In genomic region chr15:95247068-95247984, GRCh38 we compare ENCODE assay signal across 14 cellular contexts.
A peak's percentile ranks its signal among the peaks of the same experiment; 100 is the strongest.
DNase-seq lines count a peak whose midpoint lies in the region; ATAC-seq, FAIRE-seq and TF ChIP-seq lines count a peak whose summit lies in the region.
"Had no signal": no experiment of that assay in that cellular context is flagged by ENCODE, and none has a peak within 500 bp of the region (broad histone marks: within the 10 kb centered on the region; RNA-seq: fewer than 3 reads in every experiment).

No MANE protein-coding gene starts in this region.

- H3K27me3 Mint-ChIP-seq in activated CD4-positive, alpha-beta memory T cell treated with anti-CD3 and anti-CD28 coated beads for 36 hours: peaks cover 3% of the 10 kb centered on the region

- H3K4me3 ChIP-seq in AG04449 (ENCODE audit: low read depth, low read length) (no peak overlapping the region), K562 (no peak overlapping the region), left lung (no peak overlapping the region), kidney (ENCODE audit: low read length in 2 of 2) (no peak overlapping the region)
- H3K4me3 ChIP-seq: uterus had no signal

- H3K4me1 ChIP-seq in K562 (replicated peaks in 1 of 2; ENCODE audit: control insufficient read depth in 2 of 2, insufficient read depth in 2 of 2, low read length in 2 of 2) (no peaks in the 10 kb centered on the region; a peak in 2 of 5 replicates), left lung (peaks cover 0 to 5% of the 10 kb centered on the region in 2 donors), kidney (ENCODE audit: control insufficient read depth in 1 of 2, insufficient read depth in 1 of 2, low read depth in 1 of 2, low read length in 2 of 2) (no peaks in the 10 kb centered on the region)
- H3K4me1 ChIP-seq: uterus had no signal

- 8% methylated on average over 12 of the region's 12 CpGs for WGBS in K562 (ENCODE audit: insufficient coverage, low coverage, missing lambda C conversion rate)

- TF ChIP-seq CTCF in AG04449 (IDR thresholded peaks at IDR 0.05; ENCODE audit: insufficient read depth, low read length, missing control alignments) (no peak), K562 (IDR thresholded peaks at IDR 0.05 in 2 of 3, conservative IDR thresholded peaks at IDR 0.05 in 1 of 3; ENCODE audit: insufficient read depth in 2 of 3, low read depth in 1 of 3, low read length in 3 of 3) (no peak), left lung (IDR thresholded peaks at IDR 0.05) (no peak), kidney (IDR thresholded peaks at IDR 0.05; ENCODE audit: borderline replicate concordance, extremely low read depth, insufficient read depth) (no peak)

- DNase-seq in AG04449 (ENCODE audit: low read depth, low spot score) (peak; percentile 51), HS-5 (ENCODE audit: low read depth) (peak; percentile 86), K562 (ENCODE audit: extremely low read depth in 1 of 4, low spot score in 3 of 4) (peak; percentile 8 to 61 (median 24)), left lung (no peak), kidney (no peak), HuH-7 (ENCODE audit: low spot score) (no peak)
- DNase-seq in stimulated activated naive CD4-positive, alpha-beta T cell treated with Interleukin-2 at 50 U/mL for 16 hours (lab: John Stamatoyannopoulos, UW): no peak
- DNase-seq in activated CD4-positive, alpha-beta memory T cell treated with anti-CD3 and anti-CD28 coated beads for 36 hours: no peak
- DNase-seq: activated naive CD4-positive, alpha-beta T cell treated with anti-CD3 and anti-CD28 coated beads, Interleukin-2, amount 50 U/mL, for 16 hours; CD8-positive, alpha-beta memory T cell; naive B cell; uterus had no signal

- no peaks in the 10 kb centered on the region for H3K4me1 Mint-ChIP-seq in activated CD4-positive, alpha-beta memory T cell treated with anti-CD3 and anti-CD28 coated beads for 36 hours (ENCODE audit: low read depth)
- H3K4me1 Mint-ChIP-seq: CD8-positive, alpha-beta memory T cell; naive B cell; WTC11 had no signal

- H3K4me3 Mint-ChIP-seq in activated CD4-positive, alpha-beta memory T cell treated with anti-CD3 and anti-CD28 coated beads for 36 hours: no peak overlapping the region
- H3K4me3 Mint-ChIP-seq: CD8-positive, alpha-beta memory T cell; WTC11 had no signal

- H3K27ac ChIP-seq in K562 (ENCODE audit: extremely low read depth, low read depth, low read length) (no peak overlapping the region; the same call in 2 of the 3 replicates), left lung (no peak overlapping the region), kidney (ENCODE audit: low read depth in 2 of 2, low read length in 2 of 2) (no peak overlapping the region)
- H3K27ac ChIP-seq: uterus had no signal

- no peaks in the 10 kb centered on the region for H3K36me3 Mint-ChIP-seq in activated CD4-positive, alpha-beta memory T cell treated with anti-CD3 and anti-CD28 coated beads for 36 hours
- H3K36me3 Mint-ChIP-seq: naive B cell had no signal

- H3K79me2 ChIP-seq in K562 (ENCODE audit: control insufficient read depth, insufficient read depth, low read length): no peaks in the 10 kb centered on the region

- H2AFZ ChIP-seq in K562 (ENCODE audit: low read depth, low read length): peak overlapping the region; percentile 75; the same call in 1 of the 2 replicates

- CTCF ChIA-PET in AG04449 (lab: Yijun Ruan, JAX) (interaction anchor here (0.9 to 1.4 kb wide), 2 partner anchors 12 kb away, joined by 4 read pairs; no protein-coding TSS in a partner anchor), K562 (lab: Yijun Ruan, JAX; ENCODE audit: low intra/inter-chr PET ratio) (no interaction called here)
- CTCF ChIA-PET in activated CD4-positive, alpha-beta memory T cell treated with anti-CD3 and anti-CD28 coated beads for 36 hours (lab: Charles Lee): interaction anchor here (1.4 kb wide), 1 partner anchor 12 kb away, joined by 3 read pairs; no protein-coding TSS in a partner anchor

- H3K9me3 Mint-ChIP-seq in activated CD4-positive, alpha-beta memory T cell treated with anti-CD3 and anti-CD28 coated beads for 36 hours: no peaks in the 10 kb centered on the region
- H3K9me3 Mint-ChIP-seq: CD8-positive, alpha-beta memory T cell had no signal

- H3K9me1 ChIP-seq in K562 (ENCODE audit: control insufficient read depth, insufficient read depth, low read length): no peaks in the 10 kb centered on the region

- in situ Hi-C loops in K562 (cut with MboI): no loop called here

- H4K20me1 ChIP-seq in K562 (replicated peaks; ENCODE audit: control insufficient read depth, insufficient read depth, low read length): no peaks in the 10 kb centered on the region

- no peak overlapping the region for H3K9ac ChIP-seq in K562 (ENCODE audit: insufficient read depth in 1 of 2, low read depth in 2 of 2, low read length in 2 of 2)
- no peak overlapping the region for H3K9ac ChIP-seq in kidney (ENCODE audit: low read length in 2 of 2)

- no peak overlapping the region for H3K27ac Mint-ChIP-seq in activated CD4-positive, alpha-beta memory T cell treated with anti-CD3 and anti-CD28 coated beads for 36 hours
- H3K27ac Mint-ChIP-seq: CD8-positive, alpha-beta memory T cell; naive B cell; WTC11 had no signal

- H3K4me2 ChIP-seq in K562 (ENCODE audit: insufficient read depth, low read length): peak overlapping the region; percentile 44; the same call in 1 of the 2 replicates

- intact Hi-C loops in K562 (cut with micrococcal nuclease) (no loop called here), left lung (cut with DNase I) (no loop called here), kidney (cut with DNase I) (no loop called here)
- intact Hi-C loops in activated CD4-positive, alpha-beta memory T cell treated with anti-CD3 and anti-CD28 coated beads for 36 hours (cut with micrococcal nuclease): no loop called here

- TF ChIP-seq RAD21 in K562 (CRISPR knock-in tag; conservative IDR thresholded peaks at IDR 0.05 in 1 of 2, IDR thresholded peaks at IDR 0.05 in 1 of 2): no peak

- H3K27me3 ChIP-seq in K562 (ENCODE audit: control insufficient read depth in 2 of 2, insufficient read depth in 2 of 2, low read length in 2 of 2): no peaks in the 10 kb centered on the region; a peak in 1 of 5 replicates
- H3K27me3 ChIP-seq in left lung: no peaks in the 10 kb centered on the region
- H3K27me3 ChIP-seq: uterus had no signal

- H3K9me3 ChIP-seq in K562 (replicated peaks; ENCODE audit: control insufficient read depth, insufficient read depth, low read depth, low read length): 0 out of 2 replicates have a peak, but pooled peaks cover 2% of the 10 kb centered on the region
- no peaks in the 10 kb centered on the region for H3K9me3 ChIP-seq in left lung
- no peaks in the 10 kb centered on the region for H3K9me3 ChIP-seq in kidney (ENCODE audit: control insufficient read depth in 1 of 2, low read length in 2 of 2)
- H3K9me3 ChIP-seq: uterus had no signal

- peak; percentile 70 for ATAC-seq in K562
- ATAC-seq in left lung: peak; percentile 83
- ATAC-seq: WTC11 had no signal

- no peaks in the 10 kb centered on the region for H3K36me3 ChIP-seq in K562 (ENCODE audit: control insufficient read depth, insufficient read depth, low read length)
- no peaks in the 10 kb centered on the region for H3K36me3 ChIP-seq in left lung
- no peaks in the 10 kb centered on the region for H3K36me3 ChIP-seq in kidney (ENCODE audit: control insufficient read depth in 1 of 2, insufficient read depth in 2 of 2, low read length in 2 of 2)
- H3K36me3 ChIP-seq: uterus had no signal

- FAIRE-seq in K562 (lab: Jason Lieb, UNC): peak; percentile 79
- FAIRE-seq in kidney (lab: Jason Lieb, UNC): no peak
- FAIRE-seq: frontal cortex had no signal

- peak; percentile 28; the same call in 1 of the 2 replicates for TF ChIP-seq EP300 in K562 (IDR thresholded peaks at IDR 0.05; ENCODE audit: low read length)

- no TSS peak for BruUV-seq in K562 (replicated peaks; lab: Mats Ljungman, UMichigan)

- no peak for TF ChIP-seq POLR2A in K562 (conservative IDR thresholded peaks at IDR 0.05)

- POLR2A ChIA-PET in AG04449 (lab: Yijun Ruan, JAX) (no interaction called here), K562 (lab: Yijun Ruan, JAX) (interaction anchor here (1.3 kb wide), 1 partner anchor 12 kb away, joined by 3 read pairs; no protein-coding TSS in a partner anchor)
- POLR2A ChIA-PET in activated CD4-positive, alpha-beta memory T cell treated with anti-CD3 and anti-CD28 coated beads for 36 hours (lab: Charles Lee): no interaction called here

TF ChIP-seq in K562, 482 proteins besides CTCF, POLR2A, EP300 and RAD21 (continues in another document):
- TF ChIP-seq JUN (IDR thresholded peaks at IDR 0.05; ENCODE audit: borderline replicate concordance, low read depth, low read length) (peak; percentile 90), JUN (CRISPR knock-in tag; IDR thresholded peaks at IDR 0.05; ENCODE audit: borderline replicate concordance) (no peak), ZNF140 (CRISPR knock-in tag; IDR thresholded peaks at IDR 0.05) (no peak), FOXA1 (IDR thresholded peaks at IDR 0.05; ENCODE audit: borderline replicate concordance) (0 out of 2 replicates have a peak, but pooled peaks have one; percentile 35)

Comparison
In these comparisons a context has a peak if more than half of its experiments do, and no peak if none do; other contexts are left out.
1. DNase-seq: peak in AG04449 (single experiment), HS-5 (single experiment) and K562 (4 of 4); none in left lung (0 of 2), kidney (single experiment), HuH-7 (single experiment), stimulated activated naive CD4-positive, alpha-beta T cell treated with Interleukin-2 at 50 U/mL for 16 hours (single experiment) and activated CD4-positive, alpha-beta memory T cell treated with anti-CD3 and anti-CD28 coated beads for 36 hours (single experiment).